In the genomic region with DNA sequence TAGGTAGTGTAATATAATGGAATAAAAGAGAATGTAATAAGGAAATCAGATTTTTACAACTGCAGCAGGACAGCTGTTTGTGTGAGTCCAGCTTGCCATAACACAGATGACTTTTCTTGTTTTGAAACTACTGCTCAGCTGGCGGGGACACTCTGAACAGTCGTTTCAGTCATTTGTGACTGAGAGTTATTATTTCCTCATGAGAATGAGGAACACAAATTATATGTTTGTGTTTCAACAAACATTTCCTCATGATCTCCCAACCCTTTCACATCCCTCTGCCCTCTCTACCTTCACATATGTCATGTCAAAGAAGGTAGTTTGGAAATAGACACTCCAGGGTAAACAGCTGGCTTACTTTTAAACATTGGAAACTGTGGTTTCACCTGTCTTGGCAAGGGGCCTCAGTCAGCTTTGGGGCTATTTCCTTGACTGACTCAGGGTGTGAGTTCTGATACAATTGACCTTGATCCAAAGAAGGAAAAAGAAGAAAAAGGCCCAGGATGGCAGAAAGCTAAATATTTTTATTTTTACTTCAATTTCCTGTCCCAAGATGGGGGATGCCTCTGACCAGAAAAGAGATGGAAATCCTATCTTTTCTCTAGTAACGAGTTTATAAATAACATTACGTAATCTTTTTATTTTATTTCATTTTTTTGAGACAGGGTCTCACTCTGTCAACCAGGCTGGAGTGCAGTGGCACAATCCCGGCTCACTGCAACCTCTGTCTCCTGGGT, we compare ENCODE assay signal across 8 cellular contexts. TPM values are rescaled to one million over a fixed set of nuclear protein-coding genes. Genes with fewer than 3 reads are reported as not detected.
DNase-seq lines count a peak whose midpoint lies in the region; ATAC-seq and TF ChIP-seq lines count a peak whose summit lies in the region.

No MANE protein-coding gene starts in this region.

- peaks cover 12% of the 10 kb centered on the region for H3K79me2 ChIP-seq in mammary epithelial cell (ENCODE audit: insufficient read depth, low read length)

- in situ Hi-C loops in mammary epithelial cell (cut with MboI; ENCODE audit: low sequenced_read_pairs in 2 of 2), result no loop called here

- peak overlapping the region; percentile 63 for H3K27ac ChIP-seq in mammary epithelial cell (ENCODE audit: insufficient read depth, low read depth, low read length)

- dilution Hi-C loops in mammary epithelial cell (cut with HindIII; ENCODE audit: low sequenced_read_pairs), result no loop called here

- no peak for TF ChIP-seq CTCF in mammary epithelial cell (conservative IDR thresholded peaks at IDR 0.05 in 1 of 2, IDR thresholded peaks at IDR 0.05 in 1 of 2; ENCODE audit: extremely low read depth in 1 of 2, insufficient read depth in 1 of 2, low read depth in 1 of 2, low read length in 2 of 2)

- H4K20me1 ChIP-seq in mammary epithelial cell (ENCODE audit: insufficient read depth, low read length), result no peaks in the 10 kb centered on the region

- H3K4me2 ChIP-seq in mammary epithelial cell (ENCODE audit: insufficient read depth, low read depth, low read length), result peak overlapping the region; percentile 96

- H2AFZ ChIP-seq in mammary epithelial cell (ENCODE audit: low read depth, low read length), result peak overlapping the region; percentile 99

- peak overlapping the region; percentile 52 for H3K9ac ChIP-seq in mammary epithelial cell (ENCODE audit: insufficient read depth, low read length)

- peak; percentile 36 for ATAC-seq in GM18499 (IDR thresholded peaks at IDR 0.05; ENCODE audit: insufficient read depth, unreplicated experiment)

- 98% methylated on average over 5 of the region's 5 CpGs for WGBS in mammary epithelial cell (ENCODE audit: low coverage, missing lambda C conversion rate)

- no peaks in the 10 kb centered on the region for H3K9me3 ChIP-seq in mammary epithelial cell (replicated peaks; ENCODE audit: insufficient read depth, low read length)

- DNase-seq in HCEC 1CT, result peak; percentile 3
- DNase-seq in NAMALWA (ENCODE audit: low spot score), result peak; percentile 57
- DNase-seq in mammary epithelial cell, result no peak
- peak; percentile 22 for DNase-seq in myocyte (ENCODE audit: low read depth)
- no peak for DNase-seq in Ammon's horn (ENCODE audit: low spot score)
- DNase-seq in activated CD8-positive, alpha-beta memory T cell treated with anti-CD3 and anti-CD28 coated beads for 24 hours, result no peak
- no peak for DNase-seq in NCI-H2107 treated with DMSO at 0.1 percent for 48 hours (lab: John Stamatoyannopoulos, UW; ENCODE audit: unreplicated experiment)

- H3K4me1 ChIP-seq in mammary epithelial cell (ENCODE audit: insufficient read depth, low read length), result peaks cover 11% of the 10 kb centered on the region

- peak overlapping the region; percentile 45 to 64 (median 61) for H3K4me3 ChIP-seq in mammary epithelial cell (replicated peaks in 1 of 3; ENCODE audit: insufficient read depth in 1 of 3, low read depth in 2 of 3, low read length in 3 of 3)

- H3K27me3 ChIP-seq in mammary epithelial cell (ENCODE audit: insufficient read depth, low read length), result no peaks in the 10 kb centered on the region

- BruUV-seq in mammary epithelial cell (replicated peaks; lab: Mats Ljungman, UMichigan), result TSS peak; percentile 55

- CTCF ChIA-PET in mammary epithelial cell (lab: Charles Lee; ENCODE audit: low non-redundant PET), result no interaction called here

- no peaks in the 10 kb centered on the region for H3K36me3 ChIP-seq in mammary epithelial cell (ENCODE audit: insufficient read depth, low read length)

- intact Hi-C loops in mammary epithelial cell (cut with micrococcal nuclease), result loop anchor here (1.0 to 10.0 kb wide), 3 partner anchors 89 to 287 kb away; a partner anchor contains a TSS

RNA-seq across cellular contexts. Expression of a gene that starts 0.6 kb away (rescaled TPM):
- total RNA-seq in mammary epithelial cell (10 to 100 TPM in 1 of 2 donors, 1 to 10 TPM in 1; 2.5 to 14.7 TPM), myocyte (9.7 and 14.4 TPM in 2 replicates)
- polyA plus RNA-seq in mammary epithelial cell, result 4.8 TPM
- polyA minus RNA-seq in mammary epithelial cell, result 6.9 TPM
- 16.5 TPM for polyA plus RNA-seq in myocyte (2012)

Comparison
In these comparisons a context has a peak if more than half of its experiments do, and no peak if none do; other contexts are left out.
1. DNase-seq: peak in HCEC 1CT (single experiment), NAMALWA (single experiment) and myocyte (single experiment); none in mammary epithelial cell (single experiment), Ammon's horn (single experiment), activated CD8-positive, alpha-beta memory T cell treated with anti-CD3 and anti-CD28 coated beads for 24 hours (single experiment) and NCI-H2107 treated with DMSO at 0.1 percent for 48 hours (single experiment).